Comparison of ENCODE assay signal across 21 cellular contexts in genomic region chr3:170003881-170004356, GRCh38. TPM values are rescaled to one million over a fixed set of nuclear protein-coding genes. Genes with fewer than 3 reads are reported as not detected.
DNase-seq lines count a peak whose midpoint lies in the region; ATAC-seq and TF ChIP-seq lines count a peak whose summit lies in the region.
"Had no signal": no experiment of that assay in that cellular context is flagged by ENCODE, and none has a peak within 500 bp of the region (broad histone marks: within the 10 kb centered on the region; RNA-seq: fewer than 3 reads in every experiment).

No MANE protein-coding gene starts in this region.

- WGBS in heart right ventricle, 2 donors, result 60 to 61% methylated on average over 2 of the region's 2 CpGs

- H3K9me3 ChIP-seq in heart right ventricle (peaks cover 0 to 3% (median 0%) of the 10 kb centered on the region in 11 donors), lower lobe of right lung (no peaks in the 10 kb centered on the region), subcutaneous abdominal adipose tissue (ENCODE audit: control insufficient read depth in 5 of 5, low read length in 5 of 5) (no peaks in the 10 kb centered on the region)
- H3K9me3 ChIP-seq: ascending aorta, gastroesophageal sphincter, vagina had no signal

- H3K27ac ChIP-seq in heart right ventricle (peak overlapping the region in 8 of 10 donors; percentile 25 to 83 (median 61)), lower lobe of right lung (peak overlapping the region; percentile 37), subcutaneous abdominal adipose tissue (ENCODE audit: low read depth, low read length) (peak overlapping the region; percentile 25)
- H3K27ac ChIP-seq: ascending aorta, gastroesophageal sphincter, vagina had no signal

- H3K36me3 ChIP-seq in heart right ventricle (peaks cover 0 to 10% (median 0%) of the 10 kb centered on the region in 9 donors), lower lobe of right lung (no peaks in the 10 kb centered on the region), subcutaneous abdominal adipose tissue (ENCODE audit: control insufficient read depth in 5 of 5, insufficient read depth in 5 of 5, low read length in 5 of 5) (no peaks in the 10 kb centered on the region)
- H3K36me3 ChIP-seq: ascending aorta, vagina had no signal

- TF ChIP-seq CTCF in heart right ventricle (IDR thresholded peaks at IDR 0.05), result no peak
- TF ChIP-seq CTCF in lower lobe of right lung (IDR thresholded peaks at IDR 0.05), result no peak
- no peak for TF ChIP-seq CTCF in HFFc6 (IDR thresholded peaks at IDR 0.05)

- peaks cover 0 to 2% (median 0%) of the 10 kb centered on the region in 3 donors for H3K9me3 Mint-ChIP-seq in T-cell
- H3K9me3 Mint-ChIP-seq in HFFc6, result no peaks in the 10 kb centered on the region

- H3K4me1 ChIP-seq in heart right ventricle, result peaks cover 0 to 33% (median 9%) of the 10 kb centered on the region in 9 donors
- H3K4me1 ChIP-seq in lower lobe of right lung, result peaks cover 28% of the 10 kb centered on the region
- peaks cover 2 to 24% (median 6%) of the 10 kb centered on the region in 5 donors for H3K4me1 ChIP-seq in subcutaneous abdominal adipose tissue (ENCODE audit: control insufficient read depth in 5 of 5, insufficient read depth in 5 of 5, low read length in 5 of 5)
- H3K4me1 ChIP-seq: ascending aorta, gastroesophageal sphincter, vagina had no signal

- H3K4me3 Mint-ChIP-seq in T-cell, result no peak overlapping the region
- H3K4me3 Mint-ChIP-seq in HFFc6, result no peak overlapping the region
- H3K4me3 Mint-ChIP-seq: activated T-cell treated with anti-CD3 and anti-CD28 coated beads, Interleukin-2, amount 50 U/mL, for 72 hours had no signal

- no peak for DNase-seq in heart right ventricle
- DNase-seq in left cardiac atrium, result no peak
- DNase-seq in T-cell, result no peak
- DNase-seq in lower lobe of right lung, result no peak
- no peak for DNase-seq in KG1 (lab: John Stamatoyannopoulos, UW)
- no peak for DNase-seq in NCI-H345 (lab: John Stamatoyannopoulos, UW)
- DNase-seq in HFFc6, result no peak
- DNase-seq: activated naive CD4-positive, alpha-beta T cell treated with anti-CD3 and anti-CD28 coated beads, Interleukin-2, amount 50 U/mL, for 16 hours; activated T-cell treated with anti-CD3 and anti-CD28 coated beads, Interleukin-2, amount 50 U/mL, for 72 hours; CD4-positive, CD25-positive, alpha-beta regulatory T cell; central memory CD4-positive, alpha-beta T cell; DMS153; GF-D8; GOT3; NCI-H524; RPMI8226 had no signal

- H3K27me3 Mint-ChIP-seq in T-cell, result no peaks in the 10 kb centered on the region
- H3K27me3 Mint-ChIP-seq in HFFc6 (ENCODE audit: insufficient read depth), result peaks cover 2% of the 10 kb centered on the region
- H3K27me3 Mint-ChIP-seq: CD4-positive, CD25-positive, alpha-beta regulatory T cell had no signal

- intact Hi-C loops in heart right ventricle (cut with DNase I), result loop anchor here in 1 of 10 donors (5.0 kb wide), 1 partner anchor 37 kb away; the partner anchor contains the start of gene SEC62
- intact Hi-C loops in left cardiac atrium (cut with DNase I), result no loop called here
- intact Hi-C loops in lower lobe of right lung (cut with DNase I), result no loop called here

- POLR2A ChIA-PET in T-cell (lab: Charles Lee), result no interaction called here

- ATAC-seq in heart right ventricle, result peak in 6 of 8 donors; percentile 47 to 75 (median 59)
- ATAC-seq in left cardiac atrium, result no peak
- no peak for ATAC-seq in T-cell (replicated peaks in 1 of 4)
- no peak for ATAC-seq in lower lobe of right lung
- ATAC-seq: activated T-cell treated with anti-CD3 and anti-CD28 coated beads, Interleukin-2, amount 50 U/mL, for 72 hours; esophagus mucosa; gastroesophageal sphincter had no signal

- H3K27me3 ChIP-seq in heart right ventricle (no peaks in the 10 kb centered on the region), lower lobe of right lung (ENCODE audit: low read depth) (no peaks in the 10 kb centered on the region), subcutaneous abdominal adipose tissue (ENCODE audit: control insufficient read depth in 5 of 5, insufficient read depth in 4 of 5, low read length in 5 of 5) (no peaks in the 10 kb centered on the region)
- H3K27me3 ChIP-seq: ascending aorta, vagina had no signal

- CTCF ChIA-PET in T-cell (lab: Charles Lee), result no interaction called here

- H3K4me1 Mint-ChIP-seq in T-cell (peaks cover 45 to 52% (median 51%) of the 10 kb centered on the region in 3 donors), HFFc6 (ENCODE audit: low read depth) (peaks cover 32% of the 10 kb centered on the region)

- H3K27ac Mint-ChIP-seq in T-cell (peak overlapping the region; percentile 60 to 84), HFFc6 (no peak overlapping the region)

- H3K9ac ChIP-seq in subcutaneous abdominal adipose tissue (ENCODE audit: low read length in 5 of 5), result no peak overlapping the region

- H3K36me3 Mint-ChIP-seq in T-cell, result peaks cover 7% of the 10 kb centered on the region
- peaks cover 7% of the 10 kb centered on the region for H3K36me3 Mint-ChIP-seq in HFFc6 (ENCODE audit: low read depth)

- H3K4me3 ChIP-seq in heart right ventricle, result no peak overlapping the region
- H3K4me3 ChIP-seq in lower lobe of right lung, result no peak overlapping the region
- H3K4me3 ChIP-seq in subcutaneous abdominal adipose tissue (ENCODE audit: low read depth in 1 of 5, low read length in 5 of 5), result no peak overlapping the region
- H3K4me3 ChIP-seq: ascending aorta, gastroesophageal sphincter, vagina had no signal

RNA-seq across cellular contexts. Expression of gene GPR160, which starts 33.9 kb away (rescaled TPM):
- total RNA-seq in heart right ventricle (1 to 10 TPM in 3 of 10 donors, under 1 TPM in 7; 0.22 to 1.9 (median 0.79) TPM), left cardiac atrium (1 to 10 TPM; 1.3 to 1.6 TPM), T-cell (1 to 10 TPM; 4.3 to 8.4 (median 5.9) TPM), lower lobe of right lung (24.4 TPM)
- 1 to 10 TPM; 1.0 to 1.2 TPM for polyA plus RNA-seq in heart right ventricle
- under 1 TPM in 3 of 6 experiments, not detected in 3; 0.10 to 0.23 (median 0.19) TPM for total RNA-seq in HFFc6 (2021; fragmentation: NEBNext Ultra II Directional; extraction: Animal tissue kit (Norgen Biotek cat#: 25700))

RNA-seq across cellular contexts. Expression of gene SEC62, which starts 37.3 kb away (rescaled TPM):
- total RNA-seq in heart right ventricle (100 to 1,000 TPM in 1 of 10 donors, 10 to 100 TPM in 9; 73.2 to 108 (median 77.7) TPM), left cardiac atrium (100 to 1,000 TPM in 1 of 2 donors, 10 to 100 TPM in 1; 94.4 to 101 TPM), T-cell (10 to 100 TPM; 95.0 to 99.9 (median 97.2) TPM), lower lobe of right lung (153 TPM)
- polyA plus RNA-seq in heart right ventricle, result 100 to 1,000 TPM in 1 of 2 donors, 10 to 100 TPM in 1; 34.1 to 165 TPM
- total RNA-seq in HFFc6 (2021; fragmentation: NEBNext Ultra II Directional; extraction: Animal tissue kit (Norgen Biotek cat#: 25700)), result 100 to 1,000 TPM; 124 to 153 (median 133) TPM

Comparison
In these comparisons a context has a peak if more than half of its experiments do, and no peak if none do; other contexts are left out.
1. ATAC-seq: peak in heart right ventricle (6 of 8); none in left cardiac atrium (0 of 2), T-cell (0 of 4) and lower lobe of right lung (0 of 2).
2. Peak in every context shown above with its lines, with median percentiles within 50 percentile points of each other: H3K27ac ChIP-seq.